ENCODE assay signal across 8 cellular contexts in the genomic region with DNA sequence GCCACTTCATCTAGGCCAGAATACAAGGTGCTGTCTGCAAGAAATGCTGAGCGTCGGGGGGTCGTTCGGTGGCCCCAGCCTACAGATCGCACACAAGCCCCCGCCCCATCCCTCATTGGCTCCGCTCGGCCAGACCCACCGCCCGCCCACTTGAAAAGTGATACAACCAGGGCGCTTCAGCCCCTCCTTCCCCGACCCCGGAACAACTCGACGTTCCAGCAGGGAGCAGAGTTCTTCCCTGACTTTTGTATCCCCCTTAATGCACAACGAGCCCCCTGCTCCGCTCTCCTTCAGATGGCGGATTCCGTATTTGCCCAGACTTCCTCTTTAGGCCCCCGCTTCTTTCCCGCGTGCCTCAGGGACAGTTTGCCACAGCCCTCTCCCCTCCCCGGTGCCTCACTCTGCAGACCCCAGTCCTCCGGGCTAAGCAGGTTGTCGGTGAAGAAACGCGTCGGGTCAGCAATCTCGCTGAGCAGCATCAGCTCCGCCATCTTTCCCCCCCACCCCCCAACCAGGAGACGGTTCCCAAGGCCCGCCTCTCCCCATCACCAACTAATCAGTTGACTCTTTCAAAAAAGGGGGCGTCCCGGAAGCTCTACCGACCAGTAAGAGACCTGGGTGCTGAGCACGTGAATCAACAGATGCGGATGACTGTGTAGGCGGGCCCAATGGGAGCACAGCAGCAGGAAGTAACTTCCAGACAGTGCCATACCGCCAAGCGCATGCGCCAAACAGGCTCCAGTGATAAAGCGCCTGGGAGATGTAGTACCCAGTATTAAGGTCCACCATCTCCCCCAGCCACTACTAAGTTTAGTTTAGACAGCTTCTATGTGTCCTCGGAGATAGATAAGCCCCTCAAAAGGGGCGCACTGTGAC. TPM values are rescaled to one million over a fixed set of nuclear protein-coding genes. Genes with fewer than 3 reads are reported as not detected.
DNase-seq lines count a peak whose midpoint lies in the region; ATAC-seq and TF ChIP-seq lines count a peak whose summit lies in the region.

A gene (minus strand): TSS at position 530 of the 876 bp plus-strand sequence. CDS start 39 bp downstream, at position 491.

- H3K27me3 Mint-ChIP-seq in activated B cell treated with CpG ODN at 0.5 μM for 24 hours, result no peaks in the 10 kb centered on the region
- H3K27me3 Mint-ChIP-seq in immature natural killer cell (ENCODE audit: low read depth in 3 of 3), result peaks cover 0 to 10% (median 3%) of the 10 kb centered on the region in 3 donors

- POLR2A ChIA-PET in activated B cell treated with CpG ODN at 0.5 μM for 24 hours (lab: Charles Lee), result interaction anchor here (0.6 to 4.3 kb wide), 14 partner anchors 9 to 844 kb away, joined by 3 to 59 read pairs (median 5); a partner anchor contains a TSS

- H3K4me1 Mint-ChIP-seq in activated B cell treated with CpG ODN at 0.5 μM for 24 hours, result peaks cover 53% of the 10 kb centered on the region
- peaks cover 50 to 63% of the 10 kb centered on the region in 2 donors for H3K4me1 Mint-ChIP-seq in immature natural killer cell

- TF ChIP-seq POLR2A in GM18951 (IDR thresholded peaks at IDR 0.05; ENCODE audit: extremely low read depth, insufficient read depth, insufficient read length), result peak; percentile 75

- intact Hi-C loops in activated B cell treated with CpG ODN at 0.5 μM for 24 hours (cut with micrococcal nuclease), result loop anchor here (1.0 to 5.0 kb wide), 4 partner anchors 62 to 1284 kb away; a partner anchor contains a TSS

- DNase-seq in AG08395 (ENCODE audit: low spot score), result peak; percentile 99
- peak; percentile 99 for DNase-seq in NCI-H345 (lab: John Stamatoyannopoulos, UW)
- peak; percentile 81 for DNase-seq in activated B cell treated with CpG ODN at 0.5 μM for 24 hours
- DNase-seq in caudate nucleus (lab: John Stamatoyannopoulos, UW), result peak; percentile 75 to 100 (median 98)
- DNase-seq in immature natural killer cell, result peak; percentile 96 to 98 (median 97)
- peak; percentile 99 for DNase-seq in smooth muscle cell of the brain vasculature (ENCODE audit: low read depth, low spot score)

- H3K36me3 Mint-ChIP-seq in activated B cell treated with CpG ODN at 0.5 μM for 24 hours (ENCODE audit: low read depth), result peaks cover 48% of the 10 kb centered on the region
- peaks cover 6 to 14% (median 11%) of the 10 kb centered on the region in 3 donors for H3K36me3 Mint-ChIP-seq in immature natural killer cell

- no peaks in the 10 kb centered on the region for H3K9me3 Mint-ChIP-seq in activated B cell treated with CpG ODN at 0.5 μM for 24 hours
- no peaks in the 10 kb centered on the region for H3K9me3 Mint-ChIP-seq in immature natural killer cell

- H3K27ac Mint-ChIP-seq in activated B cell treated with CpG ODN at 0.5 μM for 24 hours, result peak within 1 kb of the TSS; percentile 95
- peak within 1 kb of the TSS; percentile 90 to 99 (median 98) for H3K27ac Mint-ChIP-seq in immature natural killer cell

- peak within 1 kb of the TSS; percentile 99 for H3K4me3 Mint-ChIP-seq in activated B cell treated with CpG ODN at 0.5 μM for 24 hours
- peak within 1 kb of the TSS; percentile 97 to 99 (median 98) for H3K4me3 Mint-ChIP-seq in immature natural killer cell

- H3K27ac ChIP-seq in caudate nucleus (ENCODE audit: low read depth, low read length), result peak within 1 kb of the TSS; percentile 97

- TF ChIP-seq CTCF in activated B cell treated with CpG ODN at 0.5 μM for 24 hours (IDR thresholded peaks at IDR 0.05), result no peak

- CTCF ChIA-PET in activated B cell treated with CpG ODN at 0.5 μM for 24 hours (lab: Charles Lee), result interaction anchor here (0.6 to 4.3 kb wide), 5 partner anchors 10 to 740 kb away, joined by 3 to 28 read pairs (median 3); a partner anchor contains a TSS

- peak; percentile 90 for ATAC-seq in HG03196 (IDR thresholded peaks at IDR 0.05; ENCODE audit: unreplicated experiment)
- ATAC-seq in activated B cell treated with CpG ODN at 0.5 μM for 24 hours (ENCODE audit: low read depth), result peak; percentile 92

- in situ Hi-C loops in GM18951 (cut with MboI; ENCODE audit: low sequenced_read_pairs, unreplicated experiment), result no loop called here

RNA-seq across cellular contexts. Expression of the gene that starts here (rescaled TPM):
- 144 and 148 TPM in 2 replicates for total RNA-seq in activated B cell treated with CpG ODN at 0.5 μM for 24 hours
- polyA plus RNA-seq in immature natural killer cell, result 10 to 100 TPM; 19.1 to 39.6 (median 20.7) TPM

Comparison
In these comparisons a context has a peak if more than half of its experiments do, and no peak if none do; other contexts are left out.
1. Peak in every context shown above with its lines: DNase-seq, ATAC-seq and H3K27ac ChIP-seq.